Comparison of ENCODE assay signal across 2 cellular contexts in genomic region chr4:43234626-43235025, GRCh38.
TF ChIP-seq lines count a peak whose summit lies in the region.

No MANE protein-coding gene starts in this region.

TF ChIP-seq in IMR-90, 13 proteins besides CTCF, POLR2A, EP300 and RAD21:
- TF ChIP-seq RCOR1 (IDR thresholded peaks at IDR 0.05; ENCODE audit: insufficient replicate concordance, low read length) (no peak), BHLHE40 (IDR thresholded peaks at IDR 0.05; ENCODE audit: low read depth, low read length) (no peak; the same call in 1 of the 2 replicates), RFX5 (IDR thresholded peaks at IDR 0.05; ENCODE audit: low read depth, low read length) (no peak), SMC3 (IDR thresholded peaks at IDR 0.05; ENCODE audit: low read depth, low read length) (no peak), FOS (IDR thresholded peaks at IDR 0.05; ENCODE audit: low read depth, low read length) (no peak), MAZ (IDR thresholded peaks at IDR 0.05; ENCODE audit: borderline replicate concordance, low read depth, low read length) (no peak), CEBPB (IDR thresholded peaks at IDR 0.05; ENCODE audit: low read depth, low read length) (no peak), USF2 (IDR thresholded peaks at IDR 0.05; ENCODE audit: low read depth, low read length) (no peak), CHD1 (IDR thresholded peaks at IDR 0.05; ENCODE audit: low read depth, low read length) (no peak), MAFK (IDR thresholded peaks at IDR 0.05; ENCODE audit: low read depth, low read length) (no peak), ELK1 (IDR thresholded peaks at IDR 0.05; ENCODE audit: borderline replicate concordance, low read depth, low read length) (no peak), NFE2L2 (IDR thresholded peaks at IDR 0.05; ENCODE audit: low read depth, low read length) (no peak), MXI1 (IDR thresholded peaks at IDR 0.05; ENCODE audit: borderline replicate concordance, low read depth, low read length) (no peak)

TF ChIP-seq in H1, 55 proteins besides CTCF, POLR2A, EP300 and RAD21:
- TF ChIP-seq RNF2 (IDR thresholded peaks at IDR 0.05; ENCODE audit: borderline replicate concordance, low read depth, low read length, missing control alignments, poor library complexity, severe bottlenecking) (no peak), KDM4A (IDR thresholded peaks at IDR 0.05; ENCODE audit: low read depth, low read length, severe bottlenecking) (no peak), SRF (IDR thresholded peaks at IDR 0.05; ENCODE audit: low read depth, low read length) (no peak), SP1 (IDR thresholded peaks at IDR 0.05; ENCODE audit: low read depth, low read length) (no peak), CHD2 (IDR thresholded peaks at IDR 0.05; ENCODE audit: low read length) (no peak), SIRT6 (IDR thresholded peaks at IDR 0.05; ENCODE audit: low read length) (no peak), BRCA1 (IDR thresholded peaks at IDR 0.05; ENCODE audit: low read depth, low read length) (no peak), YY1 (IDR thresholded peaks at IDR 0.05; ENCODE audit: low read depth, low read length) (no peak), ATF3 (IDR thresholded peaks at IDR 0.05; ENCODE audit: insufficient read depth, low read depth, low read length) (no peak), GABPA (IDR thresholded peaks at IDR 0.05; ENCODE audit: borderline replicate concordance, insufficient read depth, low read length) (no peak), POLR2AphosphoS5 (IDR thresholded peaks at IDR 0.05; ENCODE audit: low read depth, low read length) (no peak), KDM5A (IDR thresholded peaks at IDR 0.05; ENCODE audit: low read length) (no peak), BACH1 (IDR thresholded peaks at IDR 0.05; ENCODE audit: low read length) (no peak), CBX8 (IDR thresholded peaks at IDR 0.05; ENCODE audit: borderline replicate concordance, low read depth, low read length) (no peak), MAFK (IDR thresholded peaks at IDR 0.05; ENCODE audit: low read depth, low read length) (no peak), HDAC6 (IDR thresholded peaks at IDR 0.05; ENCODE audit: low read depth, low read length) (no peak), EZH2 (IDR thresholded peaks at IDR 0.05; ENCODE audit: low read depth, low read length, severe bottlenecking) (no peak)
TF ChIP-seq in H1: peak in this region for 0.
